In genomic region chr2:43136862-43137261, GRCh38 we compare ENCODE assay signal across 8 cellular contexts.
DNase-seq lines count a peak whose midpoint lies in the region; ATAC-seq and TF ChIP-seq lines count a peak whose summit lies in the region.
"Had no signal": no experiment of that assay in that cellular context is flagged by ENCODE, and none has a peak within 500 bp of the region (broad histone marks: within the 10 kb centered on the region; RNA-seq: fewer than 3 reads in every experiment).

No MANE protein-coding gene starts in this region.

- TF ChIP-seq EP300 in upper lobe of left lung (IDR thresholded peaks at IDR 0.05) = no peak

- no peak overlapping the region for H3K23ac ChIP-seq in neuronal stem cell (ENCODE audit: low read depth, low read length, poor library complexity)

- DNase-seq in T-helper 9 cell = peak; percentile 67
- peak; percentile 78 for DNase-seq in activated naive CD4-positive, alpha-beta T cell treated with Interleukin-2 at 50 U/mL for 16 hours
- no peak for DNase-seq in neuronal stem cell (ENCODE audit: low spot score)
- DNase-seq in upper lobe of left lung = peak in 1 of 2 donors; percentile 60
- DNase-seq in NCI-H345 treated with DMSO at 0.1 percent for 48 hours (lab: John Stamatoyannopoulos, UW; ENCODE audit: unreplicated experiment) = no peak
- DNase-seq in D341Med (ENCODE audit: low spot score) = no peak
- DNase-seq: islet precursor cell had no signal

- H3K79me1 ChIP-seq in neuronal stem cell (ENCODE audit: low read depth, low read length) = no peaks in the 10 kb centered on the region

- no peak overlapping the region for H2BK120ac ChIP-seq in neuronal stem cell (ENCODE audit: low read depth, low read length)

- no peak overlapping the region for H3K14ac ChIP-seq in neuronal stem cell (ENCODE audit: low read length)

- no peak overlapping the region for H3K4me2 ChIP-seq in neuronal stem cell (ENCODE audit: insufficient read depth, low read length, poor library complexity, severe bottlenecking)

- WGBS in neuronal stem cell (ENCODE audit: extremely low coverage in 2 of 2, insufficient read length in 2 of 2, insufficient replicate concordance in 1 of 2), 2 donors = no CpG with 5 or more reads among the region's 10 CpGs
- WGBS in upper lobe of left lung, 2 donors = 78 to 84% methylated on average over 10 of the region's 10 CpGs

- no peak for TF ChIP-seq CTCF in upper lobe of left lung (IDR thresholded peaks at IDR 0.05)

- H3K9me3 ChIP-seq in neuronal stem cell (replicated peaks in 1 of 2; ENCODE audit: control insufficient read depth in 2 of 2, insufficient read depth in 1 of 2, low read depth in 1 of 2, low read length in 2 of 2) (no peaks in the 10 kb centered on the region), upper lobe of left lung (no peaks in the 10 kb centered on the region)

- ATAC-seq in upper lobe of left lung (ENCODE audit: low FRiP score in 2 of 2) = no peak
- no peak for ATAC-seq in HG03108 (IDR thresholded peaks at IDR 0.05; ENCODE audit: unreplicated experiment)

- H3K4me3 ChIP-seq in neuronal stem cell (ENCODE audit: low read length in 2 of 2) = peak overlapping the region in 1 of 2 donors; percentile 13
- no peak overlapping the region for H3K4me3 ChIP-seq in upper lobe of left lung

- H3K4me1 ChIP-seq in neuronal stem cell (ENCODE audit: control insufficient read depth in 2 of 2, insufficient read depth in 1 of 2, low read depth in 1 of 2, low read length in 2 of 2) (peaks cover 27 to 32% of the 10 kb centered on the region in 2 donors), upper lobe of left lung (peaks cover 59 to 81% (median 63%) of the 10 kb centered on the region in 4 donors)

- H3K27ac ChIP-seq in neuronal stem cell (replicated peaks; ENCODE audit: low read length) = no peak overlapping the region
- H3K27ac ChIP-seq in upper lobe of left lung = peak overlapping the region; percentile 36 to 88 (median 73)

- H2BK15ac ChIP-seq in neuronal stem cell (ENCODE audit: low read length) = peak overlapping the region; percentile 24

- no peak overlapping the region for H2BK12ac ChIP-seq in neuronal stem cell (ENCODE audit: low read length)

- no peaks in the 10 kb centered on the region for H3K27me3 ChIP-seq in neuronal stem cell (ENCODE audit: control insufficient read depth in 3 of 3, insufficient read depth in 3 of 3, low read depth in 1 of 3, low read length in 3 of 3)
- no peaks in the 10 kb centered on the region for H3K27me3 ChIP-seq in upper lobe of left lung

- no peak overlapping the region for H4K8ac ChIP-seq in neuronal stem cell (ENCODE audit: low read depth, low read length)

- H4K91ac ChIP-seq in neuronal stem cell (ENCODE audit: low read depth, low read length, poor library complexity) = no peak overlapping the region

- no peak overlapping the region for H2BK5ac ChIP-seq in neuronal stem cell (ENCODE audit: low read length)

- TF ChIP-seq POLR2A in upper lobe of left lung (IDR thresholded peaks at IDR 0.05) = peak in 1 of 4 donors; percentile 40

- H3K36me3 ChIP-seq in neuronal stem cell (replicated peaks in 1 of 2; ENCODE audit: control insufficient read depth in 2 of 2, insufficient read depth in 2 of 2, low read length in 2 of 2) = no peaks in the 10 kb centered on the region
- no peaks in the 10 kb centered on the region for H3K36me3 ChIP-seq in upper lobe of left lung

- H2AK5ac ChIP-seq in neuronal stem cell (ENCODE audit: low read depth, low read length) = no peak overlapping the region

- no peak overlapping the region for H3K4ac ChIP-seq in neuronal stem cell (ENCODE audit: low read length)

- peak overlapping the region; percentile 84 for H2AFZ ChIP-seq in neuronal stem cell (ENCODE audit: low read length)

- H3K18ac ChIP-seq in neuronal stem cell (ENCODE audit: low read length) = no peak overlapping the region

- H3K9ac ChIP-seq in neuronal stem cell (ENCODE audit: low read depth, low read length, poor library complexity) = no peak overlapping the region

Comparison
In these comparisons a context has a peak if more than half of its experiments do, and no peak if none do; other contexts are left out.
1. DNase-seq: peak in T-helper 9 cell (single experiment) and activated naive CD4-positive, alpha-beta T cell treated with Interleukin-2 at 50 U/mL for 16 hours (single experiment); none in neuronal stem cell (single experiment), NCI-H345 treated with DMSO at 0.1 percent for 48 hours (single experiment) and D341Med (single experiment).